Comparison of ENCODE assay signal across 15 cellular contexts in genomic region chr13:40598599-40598998, GRCh38.
A peak's percentile ranks its signal among the peaks of the same experiment; 100 is the strongest.
DNase-seq lines count a peak whose midpoint lies in the region; ATAC-seq and TF ChIP-seq lines count a peak whose summit lies in the region.
"Had no signal": no experiment of that assay in that cellular context is flagged by ENCODE, and none has a peak within 500 bp of the region (broad histone marks: within the 10 kb centered on the region; RNA-seq: fewer than 3 reads in every experiment).

No MANE protein-coding gene starts in this region.

- ATAC-seq in T-cell (replicated peaks in 1 of 4) (no peak), right cardiac atrium (peak; percentile 49 to 60), GM19467 (IDR thresholded peaks at IDR 0.05; ENCODE audit: unreplicated experiment) (no peak), HG03378 (IDR thresholded peaks at IDR 0.05; ENCODE audit: unreplicated experiment) (no peak)
- no peak for ATAC-seq in stimulated activated naive CD8-positive, alpha-beta T cell treated with anti-CD3 and anti-CD28 coated beads, Interleukin-15, amount 100 ng/mL, for 72 hours
- ATAC-seq: SK-N-SH treated with all-trans-retinoic acid at 6 μM for 48 hours had no signal

- intact Hi-C loops in right cardiac atrium (cut with DNase I), result loop anchor here in 1 of 4 donors (10.0 kb wide), 1 partner anchor 46 kb away; no protein-coding TSS in a partner anchor
- intact Hi-C loops in spleen (cut with DNase I; ENCODE audit: low total_unique reads), result no loop called here

- no peaks in the 10 kb centered on the region for H3K9me3 Mint-ChIP-seq in activated naive CD4-positive, alpha-beta T cell treated with anti-CD3 and anti-CD28 coated beads, Interleukin-2, amount 50 U/mL, for 24 hours
- H3K9me3 Mint-ChIP-seq in T-cell, result no peaks in the 10 kb centered on the region
- no peaks in the 10 kb centered on the region for H3K9me3 Mint-ChIP-seq in stimulated activated naive CD8-positive, alpha-beta T cell treated with anti-CD3 and anti-CD28 coated beads, Interleukin-15, amount 100 ng/mL, for 72 hours

- no peaks in the 10 kb centered on the region for H3K9me3 ChIP-seq in right cardiac atrium (ENCODE audit: control insufficient read depth, low read length)
- no peaks in the 10 kb centered on the region for H3K9me3 ChIP-seq in spleen

- no peak overlapping the region for H3K27ac ChIP-seq in right cardiac atrium (ENCODE audit: low read length)
- H3K27ac ChIP-seq in spleen, result peak overlapping the region in 1 of 8 donors; percentile 74

- H3K27me3 ChIP-seq in right cardiac atrium (ENCODE audit: control insufficient read depth, insufficient read depth) (no peaks in the 10 kb centered on the region), spleen (replicated peaks in 1 of 7) (no peaks in the 10 kb centered on the region)

- H3K4me1 ChIP-seq in right cardiac atrium (ENCODE audit: control insufficient read depth, insufficient read depth, low read length) (peaks cover 21% of the 10 kb centered on the region), spleen (peaks cover 34 to 100% (median 73%) of the 10 kb centered on the region in 6 donors)

- CTCF ChIA-PET in T-cell (lab: Charles Lee), result interaction anchor here in 1 of 2 donors (0.6 to 0.7 kb wide), 2 partner anchors 10 to 124 kb away, joined by 3 to 5 read pairs; no protein-coding TSS in a partner anchor

- TF ChIP-seq POLR2A in spleen (IDR thresholded peaks at IDR 0.05), result no peak

- H3K4me3 ChIP-seq in right cardiac atrium (ENCODE audit: low read length) (no peak overlapping the region), spleen (no peak overlapping the region)
- H3K4me3 ChIP-seq: lung had no signal

- H3K27ac Mint-ChIP-seq in activated naive CD4-positive, alpha-beta T cell treated with anti-CD3 and anti-CD28 coated beads, Interleukin-2, amount 50 U/mL, for 24 hours, result peak overlapping the region; percentile 93
- peak overlapping the region; percentile 53 to 88 for H3K27ac Mint-ChIP-seq in T-cell
- H3K27ac Mint-ChIP-seq in stimulated activated naive CD8-positive, alpha-beta T cell treated with anti-CD3 and anti-CD28 coated beads, Interleukin-15, amount 100 ng/mL, for 72 hours, result peak overlapping the region; percentile 64 to 93

- TF ChIP-seq CTCF in spleen (IDR thresholded peaks at IDR 0.05 in 8 of 11, conservative IDR thresholded peaks at IDR 0.05 in 3 of 11), result no peak

- no peaks in the 10 kb centered on the region for H3K36me3 ChIP-seq in spleen

- H3K4me1 Mint-ChIP-seq in activated naive CD4-positive, alpha-beta T cell treated with anti-CD3 and anti-CD28 coated beads, Interleukin-2, amount 50 U/mL, for 24 hours, result peaks cover 94% of the 10 kb centered on the region
- H3K4me1 Mint-ChIP-seq in T-cell, result peaks cover 95 to 98% (median 97%) of the 10 kb centered on the region in 3 donors
- peaks cover 89% of the 10 kb centered on the region for H3K4me1 Mint-ChIP-seq in stimulated activated naive CD8-positive, alpha-beta T cell treated with anti-CD3 and anti-CD28 coated beads, Interleukin-15, amount 100 ng/mL, for 72 hours

- H3K4me3 Mint-ChIP-seq in activated naive CD4-positive, alpha-beta T cell treated with anti-CD3 and anti-CD28 coated beads, Interleukin-2, amount 50 U/mL, for 24 hours, result peak overlapping the region; percentile 67
- H3K4me3 Mint-ChIP-seq in T-cell, result peak overlapping the region in 1 of 3 donors; percentile 68
- peak overlapping the region; percentile 74 to 84 for H3K4me3 Mint-ChIP-seq in stimulated activated naive CD8-positive, alpha-beta T cell treated with anti-CD3 and anti-CD28 coated beads, Interleukin-15, amount 100 ng/mL, for 72 hours

- POLR2A ChIA-PET in T-cell (lab: Charles Lee), result interaction anchor here in 1 of 2 donors (1.1 kb wide), 1 partner anchor 421 kb away, joined by 3 read pairs; no protein-coding TSS in a partner anchor

- DNase-seq in activated naive CD4-positive, alpha-beta T cell treated with Interleukin-2 at 50 U/mL for 16 hours, result no peak
- DNase-seq in T-cell, result no peak
- no peak for DNase-seq in right cardiac atrium
- no peak for DNase-seq in stimulated activated naive CD8-positive, alpha-beta T cell treated with anti-CD3 and anti-CD28 coated beads, Interleukin-15, amount 100 ng/mL, for 72 hours
- no peak for DNase-seq in spleen
- DNase-seq: activated effector memory CD4-positive, alpha-beta T cell treated with anti-CD3 and anti-CD28 coated beads, Interleukin-2, amount 50 U/mL, for 16 hours; cerebellar nuclear complex; GOT3; NK-92 treated with Interleukin-12 subunit alpha and Interleukin-12 subunit beta, amount 100 ng/mL, for 24 hours; stimulated activated CD8-positive, alpha-beta memory T cell treated with anti-CD3 and anti-CD28 coated beads, Interleukin-4, amount 100 ng/mL, for 48 hours had no signal

- no peaks in the 10 kb centered on the region for H3K27me3 Mint-ChIP-seq in activated naive CD4-positive, alpha-beta T cell treated with anti-CD3 and anti-CD28 coated beads, Interleukin-2, amount 50 U/mL, for 24 hours
- H3K27me3 Mint-ChIP-seq in T-cell, result no peaks in the 10 kb centered on the region
- no peaks in the 10 kb centered on the region for H3K27me3 Mint-ChIP-seq in stimulated activated naive CD8-positive, alpha-beta T cell treated with anti-CD3 and anti-CD28 coated beads, Interleukin-15, amount 100 ng/mL, for 72 hours

- no peaks in the 10 kb centered on the region for H3K36me3 Mint-ChIP-seq in activated naive CD4-positive, alpha-beta T cell treated with anti-CD3 and anti-CD28 coated beads, Interleukin-2, amount 50 U/mL, for 24 hours
- H3K36me3 Mint-ChIP-seq in T-cell, result peaks cover 7% of the 10 kb centered on the region

- WGBS in right cardiac atrium, result 86% methylated on average over 1 of the region's 1 CpG
- WGBS in spleen, 5 donors, result 68 to 85% (median 77%) methylated on average over 1 of the region's 1 CpG

Comparison
In these comparisons a context has a peak if more than half of its experiments do, and no peak if none do; other contexts are left out.
1. ATAC-seq: peak in right cardiac atrium (2 of 2); none in T-cell (0 of 4), stimulated activated naive CD8-positive, alpha-beta T cell treated with anti-CD3 and anti-CD28 coated beads, Interleukin-15, amount 100 ng/mL, for 72 hours (single experiment), GM19467 (single experiment) and HG03378 (single experiment).
2. Peak in every context shown above with its lines, with median percentiles within 50 percentile points of each other: H3K27ac Mint-ChIP-seq.